Comparison of ENCODE assay signal across 8 cellular contexts in genomic region chr2:208062113-208062512, GRCh38. TPM values are rescaled to one million over a fixed set of nuclear protein-coding genes. Genes with fewer than 3 reads are reported as not detected.
A peak's percentile ranks its signal among the peaks of the same experiment; 100 is the strongest.
DNase-seq lines count a peak whose midpoint lies in the region; ATAC-seq and TF ChIP-seq lines count a peak whose summit lies in the region.

No MANE protein-coding gene starts in this region.

- no peak overlapping the region for H3K4me3 ChIP-seq in AG09309 (ENCODE audit: control insufficient read depth, low read depth, low read length)
- no peak overlapping the region for H3K4me3 ChIP-seq in fibroblast of villous mesenchyme (ENCODE audit: low read depth, low read length)

- intact Hi-C loops in posterior cingulate gyrus (cut with DNase I): no loop called here

- DNase-seq in AG09309 (ENCODE audit: low read depth): no peak
- DNase-seq in RKO (ENCODE audit: low spot score): peak; percentile 63
- peak; percentile 45 for DNase-seq in fibroblast of villous mesenchyme (ENCODE audit: low read depth)
- no peak for DNase-seq in posterior cingulate gyrus
- DNase-seq in GM20000 (ENCODE audit: low spot score): no peak
- no peak for DNase-seq in stimulated activated naive CD4-positive, alpha-beta T cell treated with Interleukin-2 at 50 U/mL for 16 hours (lab: John Stamatoyannopoulos, UW)

- TF ChIP-seq CTCF in AG09309 (IDR thresholded peaks at IDR 0.05; ENCODE audit: control insufficient read depth, insufficient read depth, low read depth, low read length, missing control alignments) (peak; percentile 46), GM12874 (IDR thresholded peaks at IDR 0.05; ENCODE audit: insufficient read depth, low read depth, low read length) (peak; percentile 36), fibroblast of villous mesenchyme (IDR thresholded peaks at IDR 0.05; ENCODE audit: insufficient read depth, low read depth, low read length) (peak; percentile 48), GM20000 (IDR thresholded peaks at IDR 0.05; ENCODE audit: extremely low read depth, missing control alignments) (no peak)

- no peak for ATAC-seq in GM19035 (IDR thresholded peaks at IDR 0.05; ENCODE audit: unreplicated experiment)

RNA-seq across cellular contexts. Expression of gene PLEKHM3, which starts 36.8 kb away (rescaled TPM):
- total RNA-seq in fibroblast of villous mesenchyme: 10.6 and 13.8 TPM in 2 replicates

Comparison
In these comparisons a context has a peak if more than half of its experiments do, and no peak if none do; other contexts are left out.
1. DNase-seq: peak in RKO (single experiment) and fibroblast of villous mesenchyme (single experiment); none in AG09309 (single experiment), posterior cingulate gyrus (0 of 10), GM20000 (single experiment) and stimulated activated naive CD4-positive, alpha-beta T cell treated with Interleukin-2 at 50 U/mL for 16 hours (single experiment).